1 cellular context compared by ENCODE assay signal in genomic region chr9:114341152-114341830, GRCh38.
TF ChIP-seq lines count a peak whose summit lies in the region.

No MANE protein-coding gene starts in this region.

TF ChIP-seq in GM12878, 131 proteins besides CTCF, POLR2A, EP300 and RAD21:
- TF ChIP-seq IRF4 (IDR thresholded peaks at IDR 0.05; ENCODE audit: low read depth, low read length) (no peak), ZNF592 (IDR thresholded peaks at IDR 0.05) (no peak), SMARCA5 (IDR thresholded peaks at IDR 0.05) (peak; percentile 60; the same call in 1 of the 2 replicates)
